13 cellular contexts compared by ENCODE assay signal in genomic region chr13:66405908-66406802, GRCh38.
DNase-seq lines count a peak whose midpoint lies in the region; ATAC-seq and TF ChIP-seq lines count a peak whose summit lies in the region.
"Had no signal": no experiment of that assay in that cellular context is flagged by ENCODE, and none has a peak within 500 bp of the region (broad histone marks: within the 10 kb centered on the region; RNA-seq: fewer than 3 reads in every experiment).

No MANE protein-coding gene starts in this region.

- H3K4me3 Mint-ChIP-seq in neural progenitor cell = no peak overlapping the region
- no peak overlapping the region for H3K4me3 Mint-ChIP-seq in activated T-cell treated with anti-CD3 and anti-CD28 coated beads, Interleukin-2, amount 50 U/mL, for 72 hours
- H3K4me3 Mint-ChIP-seq: T-helper 1 cell treated with Interleukin-12 subunit alpha and Interleukin-12 subunit beta and Interleukin-4 antibody, amounts not matched to agents 30 μg/mL and 1 μg/mL, for 36 hours had no signal

- in situ Hi-C loops in Caki2 (cut with HindIII; ENCODE audit: low pct_unique_long_range_greater_than_20kb, low sequenced_read_pairs) = no loop called here

- no peaks in the 10 kb centered on the region for H4K20me1 ChIP-seq in neural progenitor cell (ENCODE audit: low read depth)
- H4K20me1 ChIP-seq in Karpas-422 (ENCODE audit: insufficient read depth, low read depth, low read length) = no peaks in the 10 kb centered on the region

- peaks cover 2% of the 10 kb centered on the region for H3K36me3 Mint-ChIP-seq in neural progenitor cell
- H3K36me3 Mint-ChIP-seq in activated T-cell treated with anti-CD3 and anti-CD28 coated beads, Interleukin-2, amount 50 U/mL, for 72 hours (ENCODE audit: insufficient read depth in 2 of 2) = no peaks in the 10 kb centered on the region
- H3K36me3 Mint-ChIP-seq: CD4-positive, CD25-positive, alpha-beta regulatory T cell had no signal

- H3K27ac Mint-ChIP-seq in neural progenitor cell = peak overlapping the region; percentile 62
- H3K27ac Mint-ChIP-seq in activated T-cell treated with anti-CD3 and anti-CD28 coated beads, Interleukin-2, amount 50 U/mL, for 72 hours = no peak overlapping the region
- H3K27ac Mint-ChIP-seq: CD4-positive, CD25-positive, alpha-beta regulatory T cell; T-helper 1 cell treated with Interleukin-12 subunit alpha and Interleukin-12 subunit beta and Interleukin-4 antibody, amounts not matched to agents 30 μg/mL and 1 μg/mL, for 36 hours had no signal

- ATAC-seq in activated T-cell treated with anti-CD3 and anti-CD28 coated beads, Interleukin-2, amount 50 U/mL, for 72 hours (replicated peaks in 1 of 2) = no peak

- H3K9me3 Mint-ChIP-seq in neural progenitor cell = peaks cover 2% of the 10 kb centered on the region
- H3K9me3 Mint-ChIP-seq in activated T-cell treated with anti-CD3 and anti-CD28 coated beads, Interleukin-2, amount 50 U/mL, for 72 hours = peaks cover 0 to 3% of the 10 kb centered on the region in 2 donors
- H3K9me3 Mint-ChIP-seq: T-helper 1 cell treated with Interleukin-12 subunit alpha and Interleukin-12 subunit beta and Interleukin-4 antibody, amounts not matched to agents 30 μg/mL and 1 μg/mL, for 36 hours had no signal

- DNase-seq in Caki2 (ENCODE audit: low read depth) (peak; percentile 0), LoVo (ENCODE audit: low spot score) (peak; percentile 1), choroid plexus epithelial cell (ENCODE audit: low read depth) (peak; percentile 97), neural progenitor cell (ENCODE audit: low spot score) (peak; percentile 37), Karpas-422 (no peak), NOMO-1 treated with DMSO at 0.1 percent for 48 hours (lab: John Stamatoyannopoulos, UW; ENCODE audit: unreplicated experiment) (no peak), NCI-H510A treated with DMSO at 0.1 percent for 48 hours (lab: John Stamatoyannopoulos, UW) (no peak)
- no peak for DNase-seq in activated T-cell treated with anti-CD3 and anti-CD28 coated beads, Interleukin-2, amount 50 U/mL, for 72 hours
- DNase-seq: CD4-positive, CD25-positive, alpha-beta regulatory T cell; left cardiac atrium; ovary had no signal

- H3K4me3 ChIP-seq in choroid plexus epithelial cell (ENCODE audit: low read depth, low read length) = no peak overlapping the region
- H3K4me3 ChIP-seq in neural progenitor cell = no peak overlapping the region
- H3K4me3 ChIP-seq in Karpas-422 (ENCODE audit: low read length) = no peak overlapping the region
- H3K4me3 ChIP-seq: ovary, suprapubic skin had no signal

- no peaks in the 10 kb centered on the region for H3K27me3 Mint-ChIP-seq in neural progenitor cell (ENCODE audit: insufficient read depth, low read depth)
- no peaks in the 10 kb centered on the region for H3K27me3 Mint-ChIP-seq in activated T-cell treated with anti-CD3 and anti-CD28 coated beads, Interleukin-2, amount 50 U/mL, for 72 hours (ENCODE audit: low read depth)
- H3K27me3 Mint-ChIP-seq: CD4-positive, CD25-positive, alpha-beta regulatory T cell had no signal

- no peak overlapping the region for H2AFZ ChIP-seq in neural progenitor cell (replicated peaks)
- no peak overlapping the region for H2AFZ ChIP-seq in Karpas-422 (ENCODE audit: low read length)

- no peak overlapping the region for H3K9ac ChIP-seq in neural progenitor cell
- H3K9ac ChIP-seq in Karpas-422 (ENCODE audit: low read length) = no peak overlapping the region

- no peaks in the 10 kb centered on the region for H3K9me2 ChIP-seq in Karpas-422 (replicated peaks; ENCODE audit: insufficient read depth, low read length)

- TF ChIP-seq CTCF in choroid plexus epithelial cell (conservative IDR thresholded peaks at IDR 0.05; ENCODE audit: low read depth, low read length) (no peak), neural progenitor cell (IDR thresholded peaks at IDR 0.05) (no peak)

- H3K27ac ChIP-seq in neural progenitor cell = no peak overlapping the region
- no peak overlapping the region for H3K27ac ChIP-seq in Karpas-422 (ENCODE audit: low read length)
- H3K27ac ChIP-seq: ovary, suprapubic skin had no signal

- peaks cover 22% of the 10 kb centered on the region for H3K4me1 ChIP-seq in neural progenitor cell
- H3K4me1 ChIP-seq in Karpas-422 (ENCODE audit: low read length) = no peaks in the 10 kb centered on the region

- H3K9me3 ChIP-seq in neural progenitor cell (ENCODE audit: low read depth) = no peaks in the 10 kb centered on the region
- no peaks in the 10 kb centered on the region for H3K9me3 ChIP-seq in Karpas-422 (ENCODE audit: low read length)
- H3K9me3 ChIP-seq: ovary, suprapubic skin had no signal

- no peaks in the 10 kb centered on the region for H3F3A ChIP-seq in neural progenitor cell (ENCODE audit: low read depth)

- peaks cover 19% of the 10 kb centered on the region for H3K4me1 Mint-ChIP-seq in neural progenitor cell
- no peaks in the 10 kb centered on the region for H3K4me1 Mint-ChIP-seq in activated T-cell treated with anti-CD3 and anti-CD28 coated beads, Interleukin-2, amount 50 U/mL, for 72 hours (ENCODE audit: low read depth)
- H3K4me1 Mint-ChIP-seq: CD4-positive, CD25-positive, alpha-beta regulatory T cell had no signal

- no peaks in the 10 kb centered on the region for H3K79me2 ChIP-seq in neural progenitor cell (ENCODE audit: low read depth)
- H3K79me2 ChIP-seq in Karpas-422 (ENCODE audit: low read length) = no peaks in the 10 kb centered on the region

- H3K27me3 ChIP-seq in neural progenitor cell (no peaks in the 10 kb centered on the region), Karpas-422 (ENCODE audit: low read length) (no peaks in the 10 kb centered on the region)
- H3K27me3 ChIP-seq: ovary, suprapubic skin had no signal

- no peaks in the 10 kb centered on the region for H3K36me3 ChIP-seq in neural progenitor cell
- H3K36me3 ChIP-seq in Karpas-422 (ENCODE audit: insufficient read depth, low read length) = no peaks in the 10 kb centered on the region
- H3K36me3 ChIP-seq: ovary, suprapubic skin had no signal

- peak overlapping the region; percentile 11 for H3K4me2 ChIP-seq in neural progenitor cell
- H3K4me2 ChIP-seq in Karpas-422 (ENCODE audit: low read depth, low read length, poor library complexity, severe bottlenecking) = no peak overlapping the region

Comparison
In these comparisons a context has a peak if more than half of its experiments do, and no peak if none do; other contexts are left out.
1. DNase-seq: peak in Caki2 (single experiment), LoVo (single experiment), choroid plexus epithelial cell (single experiment) and neural progenitor cell (single experiment); none in Karpas-422 (single experiment), NOMO-1 treated with DMSO at 0.1 percent for 48 hours (single experiment), activated T-cell treated with anti-CD3 and anti-CD28 coated beads, Interleukin-2, amount 50 U/mL, for 72 hours (0 of 2) and NCI-H510A treated with DMSO at 0.1 percent for 48 hours (single experiment).